13 cellular contexts compared by ENCODE assay signal in genomic region chr11:119258180-119258579, GRCh38.
A peak's percentile ranks its signal among the peaks of the same experiment; 100 is the strongest.
DNase-seq lines count a peak whose midpoint lies in the region; ATAC-seq and TF ChIP-seq lines count a peak whose summit lies in the region.
"Had no signal": no experiment of that assay in that cellular context is flagged by ENCODE, and none has a peak within 500 bp of the region (broad histone marks: within the 10 kb centered on the region; RNA-seq: fewer than 3 reads in every experiment).

No MANE protein-coding gene starts in this region.

- H3K27me3 Mint-ChIP-seq in central memory CD8-positive, alpha-beta T cell: no peaks in the 10 kb centered on the region
- no peaks in the 10 kb centered on the region for H3K27me3 Mint-ChIP-seq in stimulated activated naive CD8-positive, alpha-beta T cell treated with anti-CD3 and anti-CD28 coated beads, Interleukin-15, Interleukin-2, amounts not matched to agents 100 ng/mL and 50 ng/mL, for 24 hours

- no peaks in the 10 kb centered on the region for H3K36me3 ChIP-seq in SU-DHL-6 (ENCODE audit: low read length)
- H3K36me3 ChIP-seq: upper lobe of right lung had no signal

- H3K9ac ChIP-seq in SU-DHL-6 (ENCODE audit: low read length): no peak overlapping the region

- H3K9me3 ChIP-seq in SU-DHL-6 (ENCODE audit: insufficient read depth, low read length): no peaks in the 10 kb centered on the region
- H3K9me3 ChIP-seq: ascending aorta, upper lobe of right lung had no signal

- H3K27me3 ChIP-seq in SU-DHL-6 (ENCODE audit: low read length): no peaks in the 10 kb centered on the region
- H3K27me3 ChIP-seq: ascending aorta, upper lobe of right lung had no signal

- no peak for TF ChIP-seq CTCF in SU-DHL-6 (IDR thresholded peaks at IDR 0.05; ENCODE audit: insufficient read depth, low read length, poor library complexity, severe bottlenecking)

- H4K20me1 ChIP-seq in SU-DHL-6 (ENCODE audit: low read depth, low read length): no peaks in the 10 kb centered on the region

- DNase-seq in activated effector memory CD4-positive, alpha-beta T cell treated with Interleukin-2 at 50 U/mL for 16 hours: peak; percentile 5
- DNase-seq in activated effector memory CD4-positive, alpha-beta T cell treated with anti-CD3 and anti-CD28 coated beads, Interleukin-2, amount 50 U/mL, for 16 hours: no peak
- DNase-seq in central memory CD8-positive, alpha-beta T cell (ENCODE audit: low spot score in 2 of 2): no peak
- DNase-seq in NCI-H1417 (lab: John Stamatoyannopoulos, UW): no peak
- no peak for DNase-seq in NOMO-1 (lab: John Stamatoyannopoulos, UW; ENCODE audit: unreplicated experiment in 2 of 2)
- DNase-seq: activated CD4-positive, CD25-positive, alpha-beta regulatory T cell treated with anti-CD3 and anti-CD28 coated beads, Interleukin-2, amount 50 U/mL, for 72 hours; DMS 273 treated with DMSO at 0.1 percent for 48 hours; stimulated activated CD8-positive, alpha-beta memory T cell treated with anti-CD3 and anti-CD28 coated beads, Interleukin-4, amount 100 ng/mL, for 48 hours; upper lobe of right lung had no signal

- H3K27ac Mint-ChIP-seq in central memory CD8-positive, alpha-beta T cell (ENCODE audit: low read depth): peak overlapping the region; percentile 22
- peak overlapping the region; percentile 62 for H3K27ac Mint-ChIP-seq in stimulated activated naive CD8-positive, alpha-beta T cell treated with anti-CD3 and anti-CD28 coated beads, Interleukin-15, Interleukin-2, amounts not matched to agents 100 ng/mL and 50 ng/mL, for 24 hours

- H3K27ac ChIP-seq in SU-DHL-6 (ENCODE audit: low read depth, low read length): peak overlapping the region; percentile 53
- H3K27ac ChIP-seq: ascending aorta, upper lobe of right lung had no signal

- peaks cover 56% of the 10 kb centered on the region for H3K79me2 ChIP-seq in SU-DHL-6 (ENCODE audit: insufficient read depth, low read length)

- H3K36me3 Mint-ChIP-seq in central memory CD8-positive, alpha-beta T cell (ENCODE audit: insufficient read depth): peaks cover 3% of the 10 kb centered on the region
- peaks cover 7% of the 10 kb centered on the region for H3K36me3 Mint-ChIP-seq in stimulated activated naive CD8-positive, alpha-beta T cell treated with anti-CD3 and anti-CD28 coated beads, Interleukin-15, Interleukin-2, amounts not matched to agents 100 ng/mL and 50 ng/mL, for 24 hours (ENCODE audit: low read depth)

- no peak for ATAC-seq in central memory CD8-positive, alpha-beta T cell (replicated peaks; ENCODE audit: extremely low read depth, poor library complexity, severe bottlenecking)
- no peak for ATAC-seq in GM21825 (IDR thresholded peaks at IDR 0.05; ENCODE audit: unreplicated experiment)
- ATAC-seq: upper lobe of right lung had no signal

- peak overlapping the region; percentile 49 for H3K4me2 ChIP-seq in SU-DHL-6 (ENCODE audit: low read depth, low read length, poor library complexity, severe bottlenecking)

- peak overlapping the region; percentile 18 for H3K4me3 Mint-ChIP-seq in central memory CD8-positive, alpha-beta T cell
- no peak overlapping the region for H3K4me3 Mint-ChIP-seq in stimulated activated naive CD8-positive, alpha-beta T cell treated with anti-CD3 and anti-CD28 coated beads, Interleukin-15, Interleukin-2, amounts not matched to agents 100 ng/mL and 50 ng/mL, for 24 hours

- H3F3A ChIP-seq in SU-DHL-6 (ENCODE audit: insufficient read depth): peaks cover 6% of the 10 kb centered on the region; the same call in 1 of the 2 replicates

- peaks cover 43% of the 10 kb centered on the region for H3K4me1 Mint-ChIP-seq in central memory CD8-positive, alpha-beta T cell
- H3K4me1 Mint-ChIP-seq in stimulated activated naive CD8-positive, alpha-beta T cell treated with anti-CD3 and anti-CD28 coated beads, Interleukin-15, Interleukin-2, amounts not matched to agents 100 ng/mL and 50 ng/mL, for 24 hours (ENCODE audit: low read depth): peaks cover 51% of the 10 kb centered on the region

- no peaks in the 10 kb centered on the region for H3K9me3 Mint-ChIP-seq in central memory CD8-positive, alpha-beta T cell
- no peaks in the 10 kb centered on the region for H3K9me3 Mint-ChIP-seq in stimulated activated naive CD8-positive, alpha-beta T cell treated with anti-CD3 and anti-CD28 coated beads, Interleukin-15, Interleukin-2, amounts not matched to agents 100 ng/mL and 50 ng/mL, for 24 hours

- H3K9me2 ChIP-seq in SU-DHL-6 (replicated peaks; ENCODE audit: insufficient read depth, low read length): no peaks in the 10 kb centered on the region

- H2AFZ ChIP-seq in SU-DHL-6 (ENCODE audit: low read depth, low read length, severe bottlenecking): no peak overlapping the region

- H3K4me3 ChIP-seq in SU-DHL-6 (ENCODE audit: insufficient read depth, low read length, poor library complexity, severe bottlenecking): no peak overlapping the region
- H3K4me3 ChIP-seq: ascending aorta, upper lobe of right lung had no signal
